ENCODE assay signal across 8 cellular contexts in the genomic region with DNA sequence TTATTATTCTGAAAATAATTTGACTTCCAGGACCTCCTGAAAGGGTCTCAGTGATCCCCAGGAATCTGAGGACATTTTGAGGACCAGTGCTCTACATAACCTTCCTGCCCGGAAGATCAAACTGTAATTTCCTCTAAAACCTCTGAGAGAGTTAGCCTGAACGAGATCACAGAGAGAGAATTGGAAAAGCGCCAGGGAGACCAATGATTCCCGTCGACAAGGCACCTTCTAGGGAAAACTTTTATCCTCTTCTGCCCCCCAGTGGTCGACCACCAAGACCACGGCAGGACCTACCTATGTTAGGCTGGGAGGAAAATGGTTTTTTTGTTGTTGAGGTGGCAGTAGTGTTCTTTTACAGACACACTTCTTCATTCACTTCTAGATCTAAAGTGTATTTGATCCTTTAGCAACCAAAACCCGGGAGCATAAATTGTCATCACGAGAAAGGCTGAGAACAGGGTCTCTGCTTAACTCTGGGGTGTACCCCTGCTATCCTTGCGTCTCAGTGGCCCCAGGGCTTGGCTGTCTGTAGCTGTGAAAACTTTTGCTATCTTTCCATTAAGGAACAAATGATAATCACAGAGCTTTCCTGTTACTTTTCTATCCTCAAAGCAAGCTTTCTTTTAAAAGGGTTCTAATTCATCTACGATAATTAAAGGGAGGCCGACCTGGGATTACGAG.
DNase-seq lines count a peak whose midpoint lies in the region; ATAC-seq and TF ChIP-seq lines count a peak whose summit lies in the region.

No MANE protein-coding gene starts in this region.

- H3K4me3 ChIP-seq in AG10803 (ENCODE audit: low read length) (no peak overlapping the region), H7 (ENCODE audit: insufficient read depth, low read depth, low read length) (no peak overlapping the region), upper lobe of right lung (no peak overlapping the region)

- TF ChIP-seq CTCF in AG10803 (conservative IDR thresholded peaks at IDR 0.05; ENCODE audit: low read length): peak; percentile 81
- peak; percentile 62 for TF ChIP-seq CTCF in upper lobe of right lung (IDR thresholded peaks at IDR 0.05)

- no peaks in the 10 kb centered on the region for H3K27me3 ChIP-seq in H7 (ENCODE audit: control insufficient read depth, insufficient read depth, low read length)
- no peaks in the 10 kb centered on the region for H3K27me3 ChIP-seq in upper lobe of right lung

- DNase-seq in AG10803 (ENCODE audit: low read depth) (peak; percentile 90), H7 (peak; percentile 88), NCI-H446 treated with DMSO at 0.1 percent for 48 hours (lab: John Stamatoyannopoulos, UW) (peak; percentile 52), activated T-cell treated with anti-CD3 and anti-CD28 coated beads for 48 hours (ENCODE audit: low read depth) (peak; percentile 29), foreskin melanocyte (peak; percentile 75), nucleus accumbens (lab: John Stamatoyannopoulos, UW) (peak in 47 of 56 donors; percentile 14 to 85 (median 59)), upper lobe of right lung (no peak), T-helper 9 cell (no peak)

- no peaks in the 10 kb centered on the region for H3K4me1 ChIP-seq in upper lobe of right lung

- peak; percentile 63 for ATAC-seq in upper lobe of right lung

- intact Hi-C loops in upper lobe of right lung (cut with DNase I): loop anchor here (10.0 kb wide), 1 partner anchor 137 kb away; no protein-coding TSS in a partner anchor

- H3K9me3 ChIP-seq in upper lobe of right lung: no peaks in the 10 kb centered on the region

- H3K36me3 ChIP-seq in H7 (replicated peaks; ENCODE audit: control insufficient read depth, insufficient read depth, low read length) (no peaks in the 10 kb centered on the region), upper lobe of right lung (no peaks in the 10 kb centered on the region)

- no peak overlapping the region for H3K27ac ChIP-seq in upper lobe of right lung

Comparison
In these comparisons a context has a peak if more than half of its experiments do, and no peak if none do; other contexts are left out.
1. DNase-seq: peak in AG10803 (single experiment), H7 (single experiment), NCI-H446 treated with DMSO at 0.1 percent for 48 hours (single experiment), activated T-cell treated with anti-CD3 and anti-CD28 coated beads for 48 hours (single experiment), foreskin melanocyte (single experiment) and nucleus accumbens (47 of 56); none in upper lobe of right lung (single experiment) and T-helper 9 cell (single experiment).